Comparison of ENCODE assay signal across 22 cellular contexts in the genomic region with DNA sequence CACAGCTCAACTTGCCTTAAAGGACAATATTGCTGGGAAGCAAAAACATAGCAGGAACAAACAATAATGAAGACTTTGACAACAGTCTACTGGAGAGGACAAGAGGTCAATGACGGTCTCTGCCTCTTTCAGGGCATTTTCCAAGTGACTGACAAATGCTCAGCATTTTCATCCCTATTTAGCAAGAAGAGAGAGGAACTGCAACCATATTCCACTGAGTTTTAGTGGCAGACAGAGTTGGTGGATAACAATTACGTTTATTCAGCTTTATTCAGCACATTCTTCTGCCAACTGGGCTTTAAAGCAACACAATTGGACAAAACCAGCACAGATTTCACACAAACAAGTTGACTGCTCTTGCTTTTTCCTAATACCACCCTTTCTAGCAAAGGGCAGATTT.
"Had no signal": no experiment of that assay in that cellular context is flagged by ENCODE, and none has a peak within 500 bp of the region (broad histone marks: within the 10 kb centered on the region; RNA-seq: fewer than 3 reads in every experiment).

No MANE protein-coding gene starts in this region.

- H3K27me3 ChIP-seq: adrenal gland, ascending aorta, brain microvascular endothelial cell, sigmoid colon, vagina had no signal

- H3K4me3 ChIP-seq: adrenal gland, ascending aorta, sigmoid colon, vagina had no signal

- FAIRE-seq: islet of Langerhans had no signal

- DNase-seq: activated CD4-positive, alpha-beta T cell treated with anti-CD3 and anti-CD28 coated beads for 36 hours; activated CD4-positive, alpha-beta T cell treated with anti-CD3 and anti-CD28 coated beads, Interleukin-2, amount 50 U/mL, for 4 hours; activated CD8-positive, alpha-beta memory T cell treated with anti-CD3 and anti-CD28 coated beads for 24 hours; activated CD8-positive, alpha-beta memory T cell treated with anti-CD3 and anti-CD28 coated beads, Interleukin-2, amount 50 U/mL, for 4 hours; activated T-cell treated with anti-CD3 and anti-CD28 coated beads, Interleukin-2, amount 50 U/mL, for 24 hours; adrenal gland; brain microvascular endothelial cell; central memory CD4-positive, alpha-beta T cell; effector memory CD4-positive, alpha-beta T cell; foreskin melanocyte; left colon; mesendoderm; sigmoid colon; stimulated activated CD4-positive, alpha-beta T cell treated with anti-CD3 and anti-CD28 coated beads, Interleukin-2, amount 100 ng/mL, for 48 hours; stimulated activated naive CD8-positive, alpha-beta T cell treated with anti-CD3 and anti-CD28 coated beads, Interleukin-15, Interleukin-2, amounts not matched to agents 100 U/mL and 50 U/mL, for 24 hours; T-helper 9 cell had no signal

- H3K36me3 Mint-ChIP-seq: activated naive CD8-positive, alpha-beta T cell; natural killer cell treated with Interleukin-12 subunit alpha and Interleukin-12 subunit beta and Interleukin-15 and Interleukin-18, amount 100 ng/mL, for 72 hours had no signal

- H3K9me3 Mint-ChIP-seq: activated T-cell treated with anti-CD3 and anti-CD28 coated beads, Interleukin-2, amount 50 U/mL, for 24 hours; activated T-helper 17 cell treated with anti-CD3 and anti-CD28 coated beads, Interleukin-2, amount 50 U/mL, for 72 hours had no signal

- H3K36me3 ChIP-seq: adrenal gland, ascending aorta, brain microvascular endothelial cell, sigmoid colon, vagina had no signal

- H3K27me3 Mint-ChIP-seq: activated CD4-positive, alpha-beta T cell treated with anti-CD3 and anti-CD28 coated beads for 36 hours; activated naive CD8-positive, alpha-beta T cell; natural killer cell treated with Interleukin-12 subunit alpha and Interleukin-12 subunit beta and Interleukin-15 and Interleukin-18, amount 100 ng/mL, for 72 hours had no signal

- H3K4me3 Mint-ChIP-seq: activated CD4-positive, alpha-beta T cell treated with anti-CD3 and anti-CD28 coated beads for 36 hours; activated naive CD8-positive, alpha-beta T cell; activated T-cell treated with anti-CD3 and anti-CD28 coated beads, Interleukin-2, amount 50 U/mL, for 24 hours; activated T-helper 17 cell treated with anti-CD3 and anti-CD28 coated beads, Interleukin-2, amount 50 U/mL, for 72 hours; natural killer cell treated with Interleukin-12 subunit alpha and Interleukin-12 subunit beta and Interleukin-15 and Interleukin-18, amount 100 ng/mL, for 72 hours had no signal

- H3K4me1 Mint-ChIP-seq: activated CD4-positive, alpha-beta T cell treated with anti-CD3 and anti-CD28 coated beads for 36 hours; activated T-helper 17 cell treated with anti-CD3 and anti-CD28 coated beads, Interleukin-2, amount 50 U/mL, for 72 hours had no signal

- H3K4me1 ChIP-seq: adrenal gland, ascending aorta, sigmoid colon, vagina had no signal

- H3K27ac ChIP-seq: adrenal gland, ascending aorta, brain microvascular endothelial cell, vagina had no signal

- H3K27ac Mint-ChIP-seq: activated CD4-positive, alpha-beta T cell treated with anti-CD3 and anti-CD28 coated beads for 36 hours; activated naive CD8-positive, alpha-beta T cell; activated T-cell treated with anti-CD3 and anti-CD28 coated beads, Interleukin-2, amount 50 U/mL, for 24 hours; activated T-helper 17 cell treated with anti-CD3 and anti-CD28 coated beads, Interleukin-2, amount 50 U/mL, for 72 hours; natural killer cell treated with Interleukin-12 subunit alpha and Interleukin-12 subunit beta and Interleukin-15 and Interleukin-18, amount 100 ng/mL, for 72 hours had no signal

- H3K9me3 ChIP-seq: adrenal gland, ascending aorta, sigmoid colon, vagina had no signal
